In genomic region chr1:42259059-42259738, GRCh38 we compare ENCODE assay signal across 9 cellular contexts.
DNase-seq lines count a peak whose midpoint lies in the region; ATAC-seq, FAIRE-seq and TF ChIP-seq lines count a peak whose summit lies in the region.
"Had no signal": no experiment of that assay in that cellular context is flagged by ENCODE, and none has a peak within 500 bp of the region (broad histone marks: within the 10 kb centered on the region; RNA-seq: fewer than 3 reads in every experiment).

No MANE protein-coding gene starts in this region.

- H3K27me3 Mint-ChIP-seq in endodermal cell (ENCODE audit: insufficient read depth): no peaks in the 10 kb centered on the region

- no peaks in the 10 kb centered on the region for H3K9me3 ChIP-seq in endodermal cell (ENCODE audit: control insufficient read depth, low read length)
- no peaks in the 10 kb centered on the region for H3K9me3 ChIP-seq in pancreas

- no peak overlapping the region for H3K4me3 Mint-ChIP-seq in endodermal cell

- peaks cover 19% of the 10 kb centered on the region for H3K36me3 ChIP-seq in endodermal cell (ENCODE audit: control insufficient read depth, insufficient read depth, low read length)
- H3K36me3 ChIP-seq in pancreas: no peaks in the 10 kb centered on the region

- DNase-seq in GM03348 (ENCODE audit: low spot score): peak; percentile 35
- DNase-seq in LHCN-M2 (ENCODE audit: low read depth): peak; percentile 88
- DNase-seq in endodermal cell: no peak
- no peak for DNase-seq in pancreas
- no peak for DNase-seq in NCI-H2029 treated with DMSO at 0.1 percent for 48 hours (lab: John Stamatoyannopoulos, UW)
- no peak for DNase-seq in activated naive CD4-positive, alpha-beta T cell treated with anti-CD3 and anti-CD28 coated beads, Interleukin-2, amount 50 U/mL, for 16 hours
- DNase-seq in NCI-H1436 treated with DMSO at 0.1 percent for 48 hours (lab: John Stamatoyannopoulos, UW): no peak
- no peak for DNase-seq in NCI-H1092 treated with DMSO at 0.1 percent for 48 hours (lab: John Stamatoyannopoulos, UW)
- DNase-seq: SHP77 had no signal

- 66 to 70% methylated on average over 3 of the region's 4 CpGs for WGBS in endodermal cell (ENCODE audit: insufficient coverage in 1 of 2, insufficient read length in 1 of 2), 2 experiments
- WGBS in pancreas, 2 donors: 36 to 37% methylated on average over 4 of the region's 4 CpGs

- H3K4me1 ChIP-seq in endodermal cell (ENCODE audit: control insufficient read depth, insufficient read depth, low read length) (peaks cover 15% of the 10 kb centered on the region), pancreas (peaks cover 10 to 25% (median 17%) of the 10 kb centered on the region in 3 donors)

- TF ChIP-seq CTCF in endodermal cell (conservative IDR thresholded peaks at IDR 0.05) (no peak), pancreas (IDR thresholded peaks at IDR 0.05) (no peak)

- peaks cover 35% of the 10 kb centered on the region for H3K4me1 Mint-ChIP-seq in endodermal cell

- ATAC-seq in pancreas: peak in 3 of 4 donors; percentile 79 to 82 (median 82)

- intact Hi-C loops in pancreas (cut with DNase I): no loop called here

- H3K4me3 ChIP-seq in endodermal cell (ENCODE audit: low read length) (peak overlapping the region; percentile 21), pancreas (no peak overlapping the region)

- H3K27ac ChIP-seq in endodermal cell (ENCODE audit: low read depth, low read length) (no peak overlapping the region), pancreas (peak overlapping the region in 1 of 4 donors; percentile 4)

- H3K36me3 Mint-ChIP-seq in endodermal cell (ENCODE audit: low read depth): peaks cover 30% of the 10 kb centered on the region

- H3K9me3 Mint-ChIP-seq in endodermal cell: no peaks in the 10 kb centered on the region

- FAIRE-seq in pancreas (lab: Jason Lieb, UNC): no peak

- no peak overlapping the region for H3K27ac Mint-ChIP-seq in endodermal cell

- no peak overlapping the region for H3K9ac ChIP-seq in endodermal cell (ENCODE audit: extremely low read depth, low read length, poor library complexity, severe bottlenecking)

- H3K27me3 ChIP-seq in endodermal cell (ENCODE audit: control insufficient read depth, insufficient read depth, low read length, poor library complexity, severe bottlenecking) (no peaks in the 10 kb centered on the region), pancreas (no peaks in the 10 kb centered on the region)

Comparison
In these comparisons a context has a peak if more than half of its experiments do, and no peak if none do; other contexts are left out.
1. DNase-seq: peak in GM03348 (single experiment) and LHCN-M2 (single experiment); none in endodermal cell (single experiment), pancreas (0 of 6), NCI-H2029 treated with DMSO at 0.1 percent for 48 hours (single experiment), activated naive CD4-positive, alpha-beta T cell treated with anti-CD3 and anti-CD28 coated beads, Interleukin-2, amount 50 U/mL, for 16 hours (single experiment), NCI-H1436 treated with DMSO at 0.1 percent for 48 hours (single experiment) and NCI-H1092 treated with DMSO at 0.1 percent for 48 hours (single experiment).